22 cellular contexts compared by ENCODE assay signal in genomic region chrX:50980251-50980650, GRCh38.
DNase-seq lines count a peak whose midpoint lies in the region; ATAC-seq, FAIRE-seq and TF ChIP-seq lines count a peak whose summit lies in the region.
"Had no signal": no experiment of that assay in that cellular context is flagged by ENCODE, and none has a peak within 500 bp of the region (broad histone marks: within the 10 kb centered on the region; RNA-seq: fewer than 3 reads in every experiment).

No MANE protein-coding gene starts in this region.

- CTCF ChIA-PET in A549 (lab: Yijun Ruan, JAX) (interaction anchor here (0.9 to 3.3 kb wide), 2 partner anchors 8 to 392 kb away, joined by 3 to 9 read pairs; no protein-coding TSS in a partner anchor), endothelial cell of umbilical vein (lab: Charles Lee) (no interaction called here)

- no peaks in the 10 kb centered on the region for H3K36me3 ChIP-seq in HAP-1 (replicated peaks)
- H3K36me3 ChIP-seq in endothelial cell of umbilical vein (ENCODE audit: control insufficient read depth in 2 of 2, extremely low read depth in 1 of 2, insufficient read depth in 2 of 2, low read length in 2 of 2): no peaks in the 10 kb centered on the region
- H3K36me3 ChIP-seq: BLaER1 treated with 17β-estradiol and CSF1 and Interleukin-3, amounts not matched to agents 10 nM and 100 nM had no signal

- FAIRE-seq in A549 (lab: Jason Lieb, UNC): peak; percentile 36
- peak; percentile 56 for FAIRE-seq in endothelial cell of umbilical vein (lab: Jason Lieb, UNC)
- FAIRE-seq: D721Med, GM12878, GM12892, GM18507 had no signal

- H3K4me1 Mint-ChIP-seq in effector memory CD8-positive, alpha-beta T cell (ENCODE audit: low read depth in 2 of 2): no peaks in the 10 kb centered on the region
- H3K4me1 Mint-ChIP-seq: B cell had no signal

- no peaks in the 10 kb centered on the region for H3K36me3 Mint-ChIP-seq in effector memory CD8-positive, alpha-beta T cell (ENCODE audit: insufficient read depth)
- H3K36me3 Mint-ChIP-seq: CD8-positive, alpha-beta T cell had no signal

- H3K79me2 ChIP-seq in endothelial cell of umbilical vein (ENCODE audit: control insufficient read depth, insufficient read depth, low read length): no peaks in the 10 kb centered on the region

- no peaks in the 10 kb centered on the region for H3K9me1 ChIP-seq in endothelial cell of umbilical vein (replicated peaks; ENCODE audit: control insufficient read depth, extremely low read depth, insufficient read depth, low read length)

- no peak for DNase-seq in A549 (ENCODE audit: low read depth in 1 of 2, low spot score in 1 of 2)
- peak; percentile 66 to 93 for DNase-seq in HAP-1 (ENCODE audit: low spot score in 2 of 2)
- DNase-seq in endothelial cell of umbilical vein (ENCODE audit: low read depth, low spot score): no peak
- no peak for DNase-seq in effector memory CD8-positive, alpha-beta T cell
- no peak for DNase-seq in NCI-H2171 (lab: John Stamatoyannopoulos, UW)
- DNase-seq: ACHN; AML-193; Caco-2; Calu3; CD4-positive, alpha-beta T cell; CD8-positive, alpha-beta T cell; DMS79 treated with DMSO at 0.1 percent for 48 hours; GDM1 had no signal

- no peaks in the 10 kb centered on the region for H3K4me1 ChIP-seq in A549
- H3K4me1 ChIP-seq in HAP-1: peaks cover 35% of the 10 kb centered on the region
- H3K4me1 ChIP-seq in endothelial cell of umbilical vein (ENCODE audit: control insufficient read depth, extremely low read depth, insufficient read depth, low read length): no peaks in the 10 kb centered on the region
- H3K4me1 ChIP-seq: BLaER1 treated with 17β-estradiol and CSF1 and Interleukin-3, amounts not matched to agents 10 nM and 100 nM; Caco-2 had no signal

- no peak overlapping the region for H3K4me2 ChIP-seq in A549
- no peak overlapping the region for H3K4me2 ChIP-seq in endothelial cell of umbilical vein (ENCODE audit: insufficient read depth, low read length)
- H3K4me2 ChIP-seq: BLaER1 treated with 17β-estradiol and CSF1 and Interleukin-3, amounts not matched to agents 10 nM and 100 nM had no signal

- TF ChIP-seq EP300 in A549 (IDR thresholded peaks at IDR 0.05): no peak

- H3K9me3 Mint-ChIP-seq in effector memory CD8-positive, alpha-beta T cell: no peaks in the 10 kb centered on the region
- H3K9me3 Mint-ChIP-seq: CD4-positive, alpha-beta T cell; CD8-positive, alpha-beta T cell had no signal

- dilution Hi-C loops in endothelial cell of umbilical vein (cut with MboI; ENCODE audit: extremely low pct_ligation_motif_present, low sequenced_read_pairs): no loop called here

- H3K27ac Mint-ChIP-seq in effector memory CD8-positive, alpha-beta T cell: no peak overlapping the region
- H3K27ac Mint-ChIP-seq: B cell; CD4-positive, alpha-beta T cell; CD8-positive, alpha-beta T cell had no signal

- POLR2A ChIA-PET in A549 (lab: Yijun Ruan, JAX): no interaction called here
- POLR2A ChIA-PET in endothelial cell of umbilical vein (lab: Charles Lee): no interaction called here

- ATAC-seq in A549 (no peak), GM21786 (IDR thresholded peaks at IDR 0.05; ENCODE audit: unreplicated experiment) (no peak)
- ATAC-seq in effector memory CD8-positive, alpha-beta T cell (replicated peaks): no peak
- ATAC-seq: CD8-positive, alpha-beta T cell; GM12878 had no signal

- H3K4me3 ChIP-seq in A549 (no peak overlapping the region), HAP-1 (no peak overlapping the region), endothelial cell of umbilical vein (replicated peaks in 1 of 3; ENCODE audit: insufficient read depth in 1 of 3, low read depth in 1 of 3, low read length in 3 of 3) (no peak overlapping the region)
- H3K4me3 ChIP-seq: BLaER1 treated with 17β-estradiol and CSF1 and Interleukin-3, amounts not matched to agents 10 nM and 100 nM; GM12878 had no signal

- in situ Hi-C loops in HAP-1 (cut with MboI; ENCODE audit: low sequenced_read_pairs): no loop called here

- H3K27ac ChIP-seq in A549: no peak overlapping the region
- no peak overlapping the region for H3K27ac ChIP-seq in endothelial cell of umbilical vein (ENCODE audit: insufficient read depth, low read depth, low read length)
- H3K27ac ChIP-seq: 22Rv1; BLaER1 treated with 17β-estradiol and CSF1 and Interleukin-3, amounts not matched to agents 10 nM and 100 nM; C4-2B had no signal

- H3K4me3 Mint-ChIP-seq in effector memory CD8-positive, alpha-beta T cell: no peak overlapping the region
- H3K4me3 Mint-ChIP-seq: B cell; CD4-positive, alpha-beta T cell; CD8-positive, alpha-beta T cell had no signal

- WGBS in A549 (ENCODE audit: missing lambda C conversion rate): 6% methylated on average over 3 of the region's 3 CpGs

- no peaks in the 10 kb centered on the region for H4K20me1 ChIP-seq in endothelial cell of umbilical vein (replicated peaks; ENCODE audit: control insufficient read depth, extremely low read depth, insufficient read depth, low read length)
- H4K20me1 ChIP-seq: BLaER1 treated with 17β-estradiol and CSF1 and Interleukin-3, amounts not matched to agents 10 nM and 100 nM had no signal

- BruUV-seq in endothelial cell of umbilical vein (replicated peaks; lab: Mats Ljungman, UMichigan): no TSS peak

- H3K9ac ChIP-seq in endothelial cell of umbilical vein (replicated peaks; ENCODE audit: extremely low read depth, insufficient read depth, low read length): no peak overlapping the region
- H3K9ac ChIP-seq: BLaER1 treated with 17β-estradiol and CSF1 and Interleukin-3, amounts not matched to agents 10 nM and 100 nM had no signal

- TF ChIP-seq RAD21 in A549 (conservative IDR thresholded peaks at IDR 0.05 in 1 of 2, IDR thresholded peaks at IDR 0.05 in 1 of 2): no peak

- peaks cover 0 to 6% of the 10 kb centered on the region in 2 donors for H3K27me3 Mint-ChIP-seq in effector memory CD8-positive, alpha-beta T cell
- H3K27me3 Mint-ChIP-seq: B cell; CD4-positive, alpha-beta T cell had no signal

- TF ChIP-seq CTCF in A549 (IDR thresholded peaks at IDR 0.05) (no peak), endothelial cell of umbilical vein (IDR thresholded peaks at IDR 0.05; ENCODE audit: extremely low read depth in 1 of 2, insufficient read depth in 1 of 2, low read depth in 1 of 2, low read length in 2 of 2) (no peak)

- H3K9me3 ChIP-seq in A549 (no peaks in the 10 kb centered on the region), HAP-1 (no peaks in the 10 kb centered on the region), endothelial cell of umbilical vein (replicated peaks; ENCODE audit: control insufficient read depth, insufficient read depth, low read length) (no peaks in the 10 kb centered on the region)
- H3K9me3 ChIP-seq: BLaER1 treated with 17β-estradiol and CSF1 and Interleukin-3, amounts not matched to agents 10 nM and 100 nM; Caco-2 had no signal

- no peaks in the 10 kb centered on the region for H3K27me3 ChIP-seq in HAP-1 (ENCODE audit: low read depth)
- H3K27me3 ChIP-seq in endothelial cell of umbilical vein (ENCODE audit: control insufficient read depth in 2 of 2, insufficient read depth in 2 of 2, low read length in 2 of 2): peaks cover 0 to 2% of the 10 kb centered on the region in 2 experiments

- TF ChIP-seq POLR2A in A549 (IDR thresholded peaks at IDR 0.05; ENCODE audit: low read length): no peak
- no peak for TF ChIP-seq POLR2A in endothelial cell of umbilical vein (IDR thresholded peaks at IDR 0.05; ENCODE audit: low read depth, low read length)

- intact Hi-C loops in endothelial cell of umbilical vein (cut with micrococcal nuclease): no loop called here

- H2AFZ ChIP-seq in endothelial cell of umbilical vein (ENCODE audit: low read depth, low read length): no peak overlapping the region

TF ChIP-seq in A549, 52 proteins besides CTCF, POLR2A, EP300 and RAD21 (continues in another document):
- no peak for TF ChIP-seq FOSL2 (IDR thresholded peaks at IDR 0.05)
- TF ChIP-seq FOSL2 (CRISPR knock-in tag; IDR thresholded peaks at IDR 0.05): no peak
- TF ChIP-seq HMGXB4 (CRISPR knock-in tag; IDR thresholded peaks at IDR 0.05; ENCODE audit: borderline replicate concordance): no peak
- no peak for TF ChIP-seq HEYL (CRISPR knock-in tag; IDR thresholded peaks at IDR 0.05)
- no peak for TF ChIP-seq HOXB13 (CRISPR knock-in tag; IDR thresholded peaks at IDR 0.05; ENCODE audit: low read depth)
- TF ChIP-seq SMC3 (IDR thresholded peaks at IDR 0.05): no peak

TF ChIP-seq in endothelial cell of umbilical vein, 7 proteins besides CTCF, POLR2A, EP300 and RAD21:
- no peak for TF ChIP-seq FOS (IDR thresholded peaks at IDR 0.05; ENCODE audit: borderline replicate concordance, insufficient read depth, low read length)
TF ChIP-seq in endothelial cell of umbilical vein: peak in this region for 0.

Comparison
In these comparisons a context has a peak if more than half of its experiments do, and no peak if none do; other contexts are left out.
1. DNase-seq: peak in HAP-1 (2 of 2); none in A549 (0 of 2), endothelial cell of umbilical vein (single experiment), effector memory CD8-positive, alpha-beta T cell (0 of 3) and NCI-H2171 (single experiment).